13 cellular contexts compared by ENCODE assay signal in the genomic region with DNA sequence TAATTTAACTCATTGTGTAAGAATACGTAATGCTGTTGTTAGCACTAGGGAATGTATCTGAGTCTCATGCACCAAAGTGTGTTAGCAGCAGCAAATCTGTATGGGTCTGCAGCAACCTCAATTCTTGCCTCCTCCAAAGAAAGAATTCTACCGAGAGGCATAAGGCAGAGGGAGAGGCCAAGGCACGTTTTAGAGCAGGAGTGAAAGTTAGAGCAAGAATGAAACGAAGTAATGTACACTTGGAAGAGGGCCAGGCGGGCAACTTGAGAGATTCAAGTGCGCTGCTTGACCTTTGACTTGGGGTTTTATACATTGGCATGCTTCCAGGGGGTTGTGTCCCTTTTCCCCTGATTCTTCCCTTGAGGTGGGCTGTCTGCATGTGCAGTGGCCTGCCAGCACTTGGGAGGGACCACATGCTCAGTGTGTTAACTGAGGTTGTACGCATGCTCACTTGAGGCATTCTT. TPM values are rescaled to one million over a fixed set of nuclear protein-coding genes. Genes with fewer than 3 reads are reported as not detected.
DNase-seq lines count a peak whose midpoint lies in the region; ATAC-seq, FAIRE-seq and TF ChIP-seq lines count a peak whose summit lies in the region.
"Had no signal": no experiment of that assay in that cellular context is flagged by ENCODE, and none has a peak within 500 bp of the region (broad histone marks: within the 10 kb centered on the region; RNA-seq: fewer than 3 reads in every experiment).

No MANE protein-coding gene starts in this region.

- TF ChIP-seq RAD21 in A549 (conservative IDR thresholded peaks at IDR 0.05 in 1 of 2, IDR thresholded peaks at IDR 0.05 in 1 of 2) = no peak

- H3K4me3 ChIP-seq in A549 (no peak overlapping the region), Peyer's patch (peak overlapping the region in 2 of 4 donors; percentile 71 to 81), parathyroid adenoma (ENCODE audit: low read depth, low read length) (peak overlapping the region; percentile 20)
- H3K4me3 ChIP-seq: BLaER1 had no signal

- H3K4me3 Mint-ChIP-seq in glutamatergic neuron (ENCODE audit: unreplicated experiment) = peak overlapping the region; percentile 57
- H3K4me3 Mint-ChIP-seq: activated naive CD8-positive, alpha-beta T cell treated with anti-CD3 and anti-CD28 coated beads, Interleukin-2, amount 10 ng/mL, durations not matched to agents 7 days and 5 days; memory B cell had no signal

- H3K27me3 ChIP-seq in Peyer's patch (no peaks in the 10 kb centered on the region), parathyroid adenoma (ENCODE audit: control insufficient read depth, insufficient read depth, low read length) (no peaks in the 10 kb centered on the region)

- H3K4me2 ChIP-seq in A549 (peak overlapping the region; percentile 76), parathyroid adenoma (ENCODE audit: low read length) (peak overlapping the region; percentile 50)
- H3K4me2 ChIP-seq: BLaER1 had no signal

- no peak for TF ChIP-seq CTCF in A549 (IDR thresholded peaks at IDR 0.05)
- no peak for TF ChIP-seq CTCF in Peyer's patch (IDR thresholded peaks at IDR 0.05)
- no peak for TF ChIP-seq CTCF in glutamatergic neuron (IDR thresholded peaks at IDR 0.05; ENCODE audit: partially characterized antibody, unreplicated experiment)
- no peak for TF ChIP-seq CTCF in parathyroid adenoma (IDR thresholded peaks at IDR 0.05)

- CTCF ChIA-PET in A549 (lab: Yijun Ruan, JAX) = no interaction called here

- WGBS in A549 (ENCODE audit: missing lambda C conversion rate) = 78% methylated on average over 7 of the region's 7 CpGs

- no peaks in the 10 kb centered on the region for H3K79me2 ChIP-seq in parathyroid adenoma

- peaks cover 10% of the 10 kb centered on the region for H3K4me1 Mint-ChIP-seq in glutamatergic neuron (ENCODE audit: low read depth, unreplicated experiment)

- DNase-seq in A549 (ENCODE audit: low read depth in 1 of 2, low spot score in 1 of 2) (no peak), Peyer's patch (peak in 2 of 3 donors; percentile 65 to 67), glutamatergic neuron (no peak), AML-193 (lab: John Stamatoyannopoulos, UW) (no peak), GM12891 (ENCODE audit: insufficient read length, low spot score) (no peak), HTR-8/SVneo (ENCODE audit: insufficient read length, low spot score) (no peak)
- DNase-seq: activated CD4-positive, alpha-beta T cell treated with anti-CD3 and anti-CD28 coated beads, Interleukin-2, amount 50 U/mL, for 4 hours; activated naive CD8-positive, alpha-beta T cell treated with anti-CD3 and anti-CD28 coated beads, Interleukin-2, amount 10 ng/mL, durations not matched to agents 7 days and 5 days; KBM-7 had no signal

- TF ChIP-seq POLR2A in A549 (IDR thresholded peaks at IDR 0.05; ENCODE audit: low read length) = no peak
- no peak for TF ChIP-seq POLR2A in Peyer's patch (IDR thresholded peaks at IDR 0.05)
- no peak for TF ChIP-seq POLR2A in GM12891 (IDR thresholded peaks at IDR 0.05; ENCODE audit: low read depth, low read length)

- H3K9me3 ChIP-seq in A549 = no peaks in the 10 kb centered on the region
- no peaks in the 10 kb centered on the region for H3K9me3 ChIP-seq in Peyer's patch
- no peaks in the 10 kb centered on the region for H3K9me3 ChIP-seq in parathyroid adenoma (ENCODE audit: control insufficient read depth, low read length)
- H3K9me3 ChIP-seq: BLaER1 had no signal

- H3K27ac Mint-ChIP-seq in glutamatergic neuron (ENCODE audit: unreplicated experiment) = no peak overlapping the region
- H3K27ac Mint-ChIP-seq: activated naive CD8-positive, alpha-beta T cell treated with anti-CD3 and anti-CD28 coated beads, Interleukin-2, amount 10 ng/mL, durations not matched to agents 7 days and 5 days; memory B cell had no signal

- no peak for TF ChIP-seq EP300 in A549 (IDR thresholded peaks at IDR 0.05)

- H3K27ac ChIP-seq in A549 (peak overlapping the region in 1 of 2 experiments; percentile 35; a peak in 1 of 6 replicates), Peyer's patch (peak overlapping the region; percentile 13 to 97 (median 54)), parathyroid adenoma (no peak overlapping the region)
- H3K27ac ChIP-seq: BLaER1 had no signal

- H3K27me3 Mint-ChIP-seq in glutamatergic neuron (ENCODE audit: unreplicated experiment) = peaks cover 16% of the 10 kb centered on the region

- H3K9ac ChIP-seq in parathyroid adenoma = no peak overlapping the region
- H3K9ac ChIP-seq: BLaER1 had no signal

- H2AFZ ChIP-seq in parathyroid adenoma = no peak overlapping the region

- H3K36me3 Mint-ChIP-seq in glutamatergic neuron (ENCODE audit: unreplicated experiment) = no peaks in the 10 kb centered on the region
- H3K36me3 Mint-ChIP-seq: activated naive CD8-positive, alpha-beta T cell treated with anti-CD3 and anti-CD28 coated beads, Interleukin-2, amount 10 ng/mL, durations not matched to agents 7 days and 5 days; memory B cell had no signal

- no peak for FAIRE-seq in A549 (lab: Jason Lieb, UNC)
- no peak for FAIRE-seq in GM12891 (lab: Jason Lieb, UNC)
- FAIRE-seq in HTR-8/SVneo (lab: Jason Lieb, UNC) = no peak

- no peak for ATAC-seq in A549
- ATAC-seq in GM18498 (IDR thresholded peaks at IDR 0.05; ENCODE audit: unreplicated experiment) = no peak

- peaks cover 18% of the 10 kb centered on the region for H3K9me3 Mint-ChIP-seq in glutamatergic neuron (ENCODE audit: unreplicated experiment)
- H3K9me3 Mint-ChIP-seq: activated naive CD8-positive, alpha-beta T cell treated with anti-CD3 and anti-CD28 coated beads, Interleukin-2, amount 10 ng/mL, durations not matched to agents 7 days and 5 days; memory B cell had no signal

- H3K36me3 ChIP-seq in Peyer's patch = no peaks in the 10 kb centered on the region
- no peaks in the 10 kb centered on the region for H3K36me3 ChIP-seq in parathyroid adenoma (ENCODE audit: control insufficient read depth, insufficient read depth, low read length)
- H3K36me3 ChIP-seq: BLaER1 had no signal

- POLR2A ChIA-PET in A549 (lab: Yijun Ruan, JAX) = no interaction called here

- H3K4me1 ChIP-seq in A549 = peaks cover 27% of the 10 kb centered on the region
- peaks cover 0 to 25% (median 7%) of the 10 kb centered on the region in 4 donors for H3K4me1 ChIP-seq in Peyer's patch
- no peaks in the 10 kb centered on the region for H3K4me1 ChIP-seq in parathyroid adenoma

TF ChIP-seq in A549, 52 proteins besides CTCF, POLR2A, EP300 and RAD21 (continues in another document):
- TF ChIP-seq HMGXB4 (CRISPR knock-in tag; IDR thresholded peaks at IDR 0.05; ENCODE audit: borderline replicate concordance) (no peak), PBX3 (IDR thresholded peaks at IDR 0.05) (no peak)

TF ChIP-seq in GM12891, 5 proteins besides CTCF, POLR2A, EP300 and RAD21:
- TF ChIP-seq POU2F2 (IDR thresholded peaks at IDR 0.05; ENCODE audit: low read depth, low read length) = no peak
- no peak for TF ChIP-seq TAF1 (IDR thresholded peaks at IDR 0.05; ENCODE audit: low read depth, low read length)

RNA-seq across cellular contexts. Expression of gene CNN3, which starts 2.5 kb away (rescaled TPM):
- polyA plus RNA-seq in A549 (2011; rRNA removed) (59.8 and 61.6 TPM in 2 replicates), A549 (2017; fragmentation: RNase III; extraction: RNeasy Plus Mini Kit Qiagen cat#74134 plus additional on column Dnase treatment) (70.2 to 83.4 TPM (median 78.3 TPM) in 3 replicates)
- 24.8 and 27.4 TPM in 2 replicates for polyA plus RNA-seq in A549 (2012; cell fraction: cytosol; rRNA removed)
- polyA plus RNA-seq in A549 (2012; cell fraction: nucleus; rRNA removed) = 12.9 and 13.7 TPM in 2 replicates
- 60.2 and 64.6 TPM in 2 replicates for polyA minus RNA-seq in A549 (2011; rRNA and poly(A)+ RNA removed)
- total RNA-seq in Peyer's patch (100 to 1,000 TPM in 1 of 4 donors, 10 to 100 TPM in 3; 89.9 to 116 (median 96.2) TPM), glutamatergic neuron (ENCODE audit: unreplicated experiment) (383 TPM)
- polyA plus RNA-seq in GM12891 (2012; ENCODE audit: low read depth, missing spikeins) = 11.5 TPM

Comparison
In these comparisons a context has a peak if more than half of its experiments do, and no peak if none do; other contexts are left out.
1. DNase-seq: peak in Peyer's patch (2 of 3); none in A549 (0 of 2), glutamatergic neuron (single experiment), AML-193 (0 of 2), GM12891 (single experiment) and HTR-8/SVneo (single experiment).